In the genomic region with DNA sequence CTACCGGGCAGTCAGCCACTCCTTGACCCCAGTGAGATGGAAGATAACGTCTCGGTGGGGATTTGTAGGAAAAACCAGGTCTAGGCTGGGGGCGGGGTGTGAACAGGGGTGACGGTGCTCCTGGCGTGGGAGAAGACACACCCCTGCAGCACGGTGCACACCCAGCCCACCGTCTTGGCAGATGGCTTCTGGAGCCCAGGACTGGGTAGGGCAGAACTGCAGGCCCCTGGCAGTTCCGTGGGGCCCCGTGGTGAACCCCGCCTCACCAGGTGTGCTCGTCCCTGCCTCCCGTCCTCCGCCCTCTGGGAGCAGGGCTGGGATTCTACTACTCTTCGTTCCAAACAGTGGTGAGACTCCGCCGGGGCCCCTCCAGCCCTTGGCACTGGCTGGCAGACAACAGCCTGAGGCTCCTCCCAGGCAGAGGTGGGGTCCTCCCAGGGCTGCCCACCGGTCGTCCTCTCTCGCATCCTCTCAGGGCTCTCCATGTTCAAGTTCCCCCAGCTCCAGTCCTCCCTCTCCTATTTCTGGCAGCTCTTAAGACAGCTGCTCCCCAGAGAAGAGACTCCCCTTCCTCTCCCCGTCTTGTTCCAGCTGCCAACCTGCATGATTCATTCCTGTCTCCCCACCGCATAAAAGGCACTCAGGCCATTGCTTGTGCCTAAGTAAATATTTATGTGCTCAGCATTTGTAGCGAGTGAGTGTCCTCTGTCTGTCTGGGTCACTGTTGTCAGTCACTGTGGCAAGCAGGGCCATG, we compare ENCODE assay signal across 8 cellular contexts.
DNase-seq lines count a peak whose midpoint lies in the region; ATAC-seq, FAIRE-seq and TF ChIP-seq lines count a peak whose summit lies in the region.

No MANE protein-coding gene starts in this region.

- H3K27ac Mint-ChIP-seq in Calu3 (ENCODE audit: unreplicated experiment) (peak overlapping the region; percentile 43), astrocyte (ENCODE audit: unreplicated experiment) (peak overlapping the region; percentile 67)

- H3K4me3 Mint-ChIP-seq in Calu3 (ENCODE audit: low read depth, unreplicated experiment) = peak overlapping the region; percentile 69
- peak overlapping the region; percentile 4 for H3K4me3 Mint-ChIP-seq in astrocyte (ENCODE audit: unreplicated experiment)

- H3K4me1 ChIP-seq in astrocyte (ENCODE audit: insufficient read depth, low read length) (peaks cover 27% of the 10 kb centered on the region), HAP-1 (no peaks in the 10 kb centered on the region)

- H3K36me3 ChIP-seq in astrocyte (ENCODE audit: insufficient read depth, low read length) = no peaks in the 10 kb centered on the region
- no peaks in the 10 kb centered on the region for H3K36me3 ChIP-seq in HAP-1 (replicated peaks)

- H3K4me2 ChIP-seq in astrocyte (ENCODE audit: low read length) = peak overlapping the region; percentile 73

- peak overlapping the region; percentile 41 for H3K9ac ChIP-seq in astrocyte (ENCODE audit: low read length)

- H3K27ac ChIP-seq in astrocyte (ENCODE audit: low read depth, low read length) = no peak overlapping the region

- H3K4me1 Mint-ChIP-seq in Calu3 (ENCODE audit: low read depth, unreplicated experiment) = peaks cover 20% of the 10 kb centered on the region
- H3K4me1 Mint-ChIP-seq in astrocyte (ENCODE audit: low read depth, unreplicated experiment) = peaks cover 36% of the 10 kb centered on the region

- TF ChIP-seq CTCF in Calu3 (IDR thresholded peaks at IDR 0.05; ENCODE audit: unreplicated experiment) = no peak
- TF ChIP-seq CTCF in astrocyte (IDR thresholded peaks at IDR 0.05; ENCODE audit: insufficient read depth, low read depth, low read length) = no peak

- CTCF ChIA-PET in Calu3 (lab: Charles Lee) = no interaction called here

- DNase-seq in Calu3 (peak; percentile 44), NCI-H1092 (lab: John Stamatoyannopoulos, UW) (peak; percentile 39), astrocyte (ENCODE audit: low read depth) (peak; percentile 91), lung microvascular endothelial cell (ENCODE audit: low read depth in 2 of 2) (peak; percentile 14 to 65), HAP-1 (ENCODE audit: low spot score in 2 of 2) (no peak), T-helper 1 cell (no peak)

- peaks cover 3% of the 10 kb centered on the region for H3K9me3 ChIP-seq in astrocyte (ENCODE audit: insufficient read depth, low read depth, low read length)
- no peaks in the 10 kb centered on the region for H3K9me3 ChIP-seq in HAP-1

- in situ Hi-C loops in HAP-1 (cut with MboI; ENCODE audit: low sequenced_read_pairs) = no loop called here

- ATAC-seq in HG03280 (IDR thresholded peaks at IDR 0.05; ENCODE audit: unreplicated experiment) = no peak
- ATAC-seq in HG02571 (IDR thresholded peaks at IDR 0.05; ENCODE audit: unreplicated experiment) = no peak

- intact Hi-C loops in Calu3 (cut with micrococcal nuclease; ENCODE audit: unreplicated experiment) = no loop called here

- H3K9me3 Mint-ChIP-seq in Calu3 (ENCODE audit: low read depth, unreplicated experiment) = no peaks in the 10 kb centered on the region
- no peaks in the 10 kb centered on the region for H3K9me3 Mint-ChIP-seq in astrocyte (ENCODE audit: unreplicated experiment)

- FAIRE-seq in astrocyte (lab: Jason Lieb, UNC) = peak; percentile 79

- H3K79me2 ChIP-seq in astrocyte (ENCODE audit: insufficient read depth, low read length) = no peaks in the 10 kb centered on the region

- peaks cover 12% of the 10 kb centered on the region for H3K36me3 Mint-ChIP-seq in Calu3 (ENCODE audit: insufficient read depth, unreplicated experiment)
- no peaks in the 10 kb centered on the region for H3K36me3 Mint-ChIP-seq in astrocyte (ENCODE audit: low read depth, unreplicated experiment)

- H3K27me3 ChIP-seq in astrocyte (ENCODE audit: insufficient read depth, low read length) = peaks cover 2% of the 10 kb centered on the region
- no peaks in the 10 kb centered on the region for H3K27me3 ChIP-seq in HAP-1 (ENCODE audit: low read depth)

- H2AFZ ChIP-seq in astrocyte (ENCODE audit: low read depth, low read length) = no peak overlapping the region

- no TSS peak for BruUV-seq in Calu3 (replicated peaks; lab: Mats Ljungman, UMichigan)

- H3K27me3 Mint-ChIP-seq in Calu3 (ENCODE audit: unreplicated experiment) (peaks cover 30% of the 10 kb centered on the region), astrocyte (ENCODE audit: low read depth, unreplicated experiment) (no peaks in the 10 kb centered on the region)

- H3K4me3 ChIP-seq in astrocyte (ENCODE audit: insufficient read depth, low read depth, low read length) (no peak overlapping the region), HAP-1 (no peak overlapping the region)

- no peaks in the 10 kb centered on the region for H4K20me1 ChIP-seq in astrocyte (ENCODE audit: insufficient read depth, low read length)

Comparison
In these comparisons a context has a peak if more than half of its experiments do, and no peak if none do; other contexts are left out.
1. DNase-seq: peak in Calu3 (single experiment), NCI-H1092 (single experiment), astrocyte (single experiment) and lung microvascular endothelial cell (2 of 2); none in HAP-1 (0 of 2) and T-helper 1 cell (0 of 5).